ENCODE assay signal across 1 cellular context in the genomic region with DNA sequence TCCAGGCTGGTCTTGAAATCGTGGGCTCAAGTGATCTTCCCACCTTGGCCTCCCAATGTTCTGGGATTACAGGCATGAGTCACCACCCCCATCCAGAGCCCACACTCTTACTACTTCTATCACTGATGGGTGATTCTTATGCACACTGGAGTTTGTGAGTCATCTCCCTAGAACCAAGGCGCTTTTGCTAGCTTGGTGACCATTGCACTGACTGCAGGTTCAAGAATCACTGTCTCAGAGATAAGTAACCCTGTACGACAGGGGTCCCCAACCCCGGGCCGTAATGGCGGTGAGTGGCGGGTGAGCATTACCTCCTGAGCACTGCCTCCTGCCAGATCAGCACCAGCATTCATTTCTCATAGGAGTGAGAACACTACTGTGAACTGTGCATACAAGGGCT.
TF ChIP-seq lines count a peak whose summit lies in the region.

No MANE protein-coding gene starts in this region.

TF ChIP-seq in HEK293, 187 proteins besides CTCF, POLR2A, EP300 and RAD21 (continued from another document):
- TF ChIP-seq, protein P1, sequence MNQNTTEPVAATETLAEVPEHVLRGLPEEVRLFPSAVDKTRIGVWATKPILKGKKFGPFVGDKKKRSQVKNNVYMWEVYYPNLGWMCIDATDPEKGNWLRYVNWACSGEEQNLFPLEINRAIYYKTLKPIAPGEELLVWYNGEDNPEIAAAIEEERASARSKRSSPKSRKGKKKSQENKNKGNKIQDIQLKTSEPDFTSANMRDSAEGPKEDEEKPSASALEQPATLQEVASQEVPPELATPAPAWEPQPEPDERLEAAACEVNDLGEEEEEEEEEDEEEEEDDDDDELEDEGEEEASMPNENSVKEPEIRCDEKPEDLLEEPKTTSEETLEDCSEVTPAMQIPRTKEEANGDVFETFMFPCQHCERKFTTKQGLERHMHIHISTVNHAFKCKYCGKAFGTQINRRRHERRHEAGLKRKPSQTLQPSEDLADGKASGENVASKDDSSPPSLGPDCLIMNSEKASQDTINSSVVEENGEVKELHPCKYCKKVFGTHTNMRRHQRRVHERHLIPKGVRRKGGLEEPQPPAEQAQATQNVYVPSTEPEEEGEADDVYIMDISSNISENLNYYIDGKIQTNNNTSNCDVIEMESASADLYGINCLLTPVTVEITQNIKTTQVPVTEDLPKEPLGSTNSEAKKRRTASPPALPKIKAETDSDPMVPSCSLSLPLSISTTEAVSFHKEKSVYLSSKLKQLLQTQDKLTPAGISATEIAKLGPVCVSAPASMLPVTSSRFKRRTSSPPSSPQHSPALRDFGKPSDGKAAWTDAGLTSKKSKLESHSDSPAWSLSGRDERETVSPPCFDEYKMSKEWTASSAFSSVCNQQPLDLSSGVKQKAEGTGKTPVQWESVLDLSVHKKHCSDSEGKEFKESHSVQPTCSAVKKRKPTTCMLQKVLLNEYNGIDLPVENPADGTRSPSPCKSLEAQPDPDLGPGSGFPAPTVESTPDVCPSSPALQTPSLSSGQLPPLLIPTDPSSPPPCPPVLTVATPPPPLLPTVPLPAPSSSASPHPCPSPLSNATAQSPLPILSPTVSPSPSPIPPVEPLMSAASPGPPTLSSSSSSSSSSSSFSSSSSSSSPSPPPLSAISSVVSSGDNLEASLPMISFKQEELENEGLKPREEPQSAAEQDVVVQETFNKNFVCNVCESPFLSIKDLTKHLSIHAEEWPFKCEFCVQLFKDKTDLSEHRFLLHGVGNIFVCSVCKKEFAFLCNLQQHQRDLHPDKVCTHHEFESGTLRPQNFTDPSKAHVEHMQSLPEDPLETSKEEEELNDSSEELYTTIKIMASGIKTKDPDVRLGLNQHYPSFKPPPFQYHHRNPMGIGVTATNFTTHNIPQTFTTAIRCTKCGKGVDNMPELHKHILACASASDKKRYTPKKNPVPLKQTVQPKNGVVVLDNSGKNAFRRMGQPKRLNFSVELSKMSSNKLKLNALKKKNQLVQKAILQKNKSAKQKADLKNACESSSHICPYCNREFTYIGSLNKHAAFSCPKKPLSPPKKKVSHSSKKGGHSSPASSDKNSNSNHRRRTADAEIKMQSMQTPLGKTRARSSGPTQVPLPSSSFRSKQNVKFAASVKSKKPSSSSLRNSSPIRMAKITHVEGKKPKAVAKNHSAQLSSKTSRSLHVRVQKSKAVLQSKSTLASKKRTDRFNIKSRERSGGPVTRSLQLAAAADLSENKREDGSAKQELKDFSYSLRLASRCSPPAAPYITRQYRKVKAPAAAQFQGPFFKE (tag by site-specific recombination; IDR thresholded peaks at IDR 0.05; ENCODE audit: borderline replicate concordance) = no peak
- TF ChIP-seq EGR2 (tag by site-specific recombination; IDR thresholded peaks at IDR 0.05; ENCODE audit: low read depth) = peak; percentile 82
- no peak for TF ChIP-seq SP7 (tag by site-specific recombination; IDR thresholded peaks at IDR 0.05)
- no peak for TF ChIP-seq ZNF274 (IDR thresholded peaks at IDR 0.05; ENCODE audit: low read length)
- no peak for TF ChIP-seq ZNF274 (tag by site-specific recombination; IDR thresholded peaks at IDR 0.05; ENCODE audit: borderline replicate concordance)
- no peak for TF ChIP-seq RBAK (tag by site-specific recombination; IDR thresholded peaks at IDR 0.05)
- TF ChIP-seq ZNF202 (tag by site-specific recombination; IDR thresholded peaks at IDR 0.05; ENCODE audit: borderline replicate concordance) = no peak
- TF ChIP-seq ZBTB1 (tag by site-specific recombination; IDR thresholded peaks at IDR 0.05) = no peak
- 0 out of 2 replicates have a peak, but pooled peaks have one; percentile 13 for TF ChIP-seq ZNF600 (tag by site-specific recombination; IDR thresholded peaks at IDR 0.05)
- TF ChIP-seq ZNF549 (tag by site-specific recombination; IDR thresholded peaks at IDR 0.05) = no peak
- TF ChIP-seq ZNF785 (tag by site-specific recombination; IDR thresholded peaks at IDR 0.05) = no peak
